Comparison of ENCODE assay signal across 11 cellular contexts in genomic region chr10:124658591-124659240, GRCh38.
DNase-seq lines count a peak whose midpoint lies in the region; ATAC-seq and TF ChIP-seq lines count a peak whose summit lies in the region.
"Had no signal": no experiment of that assay in that cellular context is flagged by ENCODE, and none has a peak within 500 bp of the region (broad histone marks: within the 10 kb centered on the region; RNA-seq: fewer than 3 reads in every experiment).

No MANE protein-coding gene starts in this region.

- no peak for TF ChIP-seq CTCF in esophagus squamous epithelium (IDR thresholded peaks at IDR 0.05)

- intact Hi-C loops in esophagus squamous epithelium (cut with DNase I), result loop anchor here (10.0 kb wide), 1 partner anchor 76 kb away; no protein-coding TSS in a partner anchor

- peaks cover 12% of the 10 kb centered on the region for H3K36me3 Mint-ChIP-seq in T-helper 1 cell treated with Interleukin-12 subunit alpha and Interleukin-12 subunit beta and Interleukin-4 antibody, amounts not matched to agents 30 μg/mL and 1 μg/mL, for 36 hours (ENCODE audit: low read depth)
- peaks cover 12% of the 10 kb centered on the region for H3K36me3 Mint-ChIP-seq in T-cell
- H3K36me3 Mint-ChIP-seq in stimulated activated effector memory CD8-positive, alpha-beta T cell treated with anti-CD3 and anti-CD28 coated beads, Interleukin-12 subunit alpha, Interleukin-12 subunit beta, amount 100 ng/mL, for 72 hours, result peaks cover 20% of the 10 kb centered on the region

- peaks cover 0 to 43% (median 0%) of the 10 kb centered on the region in 3 donors for H3K36me3 ChIP-seq in esophagus squamous epithelium

- WGBS in esophagus squamous epithelium, 2 donors, result 83 to 88% methylated on average over 3 to 12 of the region's 12 CpGs

- POLR2A ChIA-PET in T-cell (lab: Charles Lee), result interaction anchor here in 1 of 2 donors (1.3 kb wide), 1 partner anchor 59 kb away, joined by 4 read pairs; no protein-coding TSS in a partner anchor

- no peak for DNase-seq in T-helper 1 cell
- no peak for DNase-seq in T-cell
- no peak for DNase-seq in esophagus squamous epithelium (lab: John Stamatoyannopoulos, UW)
- no peak for DNase-seq in stimulated activated effector memory CD8-positive, alpha-beta T cell treated with anti-CD3 and anti-CD28 coated beads, Interleukin-12 subunit alpha, Interleukin-12 subunit beta, amount 100 ng/mL, for 72 hours (ENCODE audit: low spot score in 2 of 2)
- DNase-seq in GOT3 (lab: John Stamatoyannopoulos, UW), result no peak
- no peak for DNase-seq in UCSD-AML1 (lab: John Stamatoyannopoulos, UW; ENCODE audit: unreplicated experiment)
- DNase-seq: NCI-H2029 had no signal

- H3K4me3 ChIP-seq in esophagus squamous epithelium, result no peak overlapping the region

- H3K27ac ChIP-seq in esophagus squamous epithelium, result peak overlapping the region; percentile 4 to 55 (median 26)
- H3K27ac ChIP-seq: 22Rv1 had no signal

- H3K9me3 Mint-ChIP-seq in T-helper 1 cell treated with Interleukin-12 subunit alpha and Interleukin-12 subunit beta and Interleukin-4 antibody, amounts not matched to agents 30 μg/mL and 1 μg/mL, for 36 hours, result no peaks in the 10 kb centered on the region
- H3K9me3 Mint-ChIP-seq in T-cell, result no peaks in the 10 kb centered on the region
- H3K9me3 Mint-ChIP-seq in stimulated activated effector memory CD8-positive, alpha-beta T cell treated with anti-CD3 and anti-CD28 coated beads, Interleukin-12 subunit alpha, Interleukin-12 subunit beta, amount 100 ng/mL, for 72 hours, result no peaks in the 10 kb centered on the region
- H3K9me3 Mint-ChIP-seq: type B pancreatic cell had no signal

- ATAC-seq in T-cell (replicated peaks in 1 of 4), result peak in 1 of 4 experiments; percentile 4
- no peak for ATAC-seq in stimulated activated effector memory CD8-positive, alpha-beta T cell treated with anti-CD3 and anti-CD28 coated beads, Interleukin-12 subunit alpha, Interleukin-12 subunit beta, amount 100 ng/mL, for 72 hours
- no peak for ATAC-seq in GM21526 (IDR thresholded peaks at IDR 0.05; ENCODE audit: low FRiP score, unreplicated experiment)

- H3K27me3 Mint-ChIP-seq in T-helper 1 cell treated with Interleukin-12 subunit alpha and Interleukin-12 subunit beta and Interleukin-4 antibody, amounts not matched to agents 30 μg/mL and 1 μg/mL, for 36 hours (ENCODE audit: low read depth), result no peaks in the 10 kb centered on the region
- H3K27me3 Mint-ChIP-seq in T-cell, result no peaks in the 10 kb centered on the region
- H3K27me3 Mint-ChIP-seq: type B pancreatic cell had no signal

- no peaks in the 10 kb centered on the region for H3K27me3 ChIP-seq in esophagus squamous epithelium

- H3K27ac Mint-ChIP-seq in T-helper 1 cell treated with Interleukin-12 subunit alpha and Interleukin-12 subunit beta and Interleukin-4 antibody, amounts not matched to agents 30 μg/mL and 1 μg/mL, for 36 hours, result peak overlapping the region; percentile 39
- peak overlapping the region; percentile 92 to 96 for H3K27ac Mint-ChIP-seq in T-cell
- peak overlapping the region; percentile 91 for H3K27ac Mint-ChIP-seq in stimulated activated effector memory CD8-positive, alpha-beta T cell treated with anti-CD3 and anti-CD28 coated beads, Interleukin-12 subunit alpha, Interleukin-12 subunit beta, amount 100 ng/mL, for 72 hours
- H3K27ac Mint-ChIP-seq: type B pancreatic cell had no signal

- no peaks in the 10 kb centered on the region for H3K9me3 ChIP-seq in esophagus squamous epithelium

- H3K4me1 ChIP-seq in esophagus squamous epithelium, result peaks cover 13 to 78% (median 26%) of the 10 kb centered on the region in 3 donors

- no peak for TF ChIP-seq POLR2A in esophagus squamous epithelium (IDR thresholded peaks at IDR 0.05)

- H3K4me1 Mint-ChIP-seq in T-helper 1 cell treated with Interleukin-12 subunit alpha and Interleukin-12 subunit beta and Interleukin-4 antibody, amounts not matched to agents 30 μg/mL and 1 μg/mL, for 36 hours (ENCODE audit: low read depth), result peaks cover 48% of the 10 kb centered on the region
- H3K4me1 Mint-ChIP-seq in T-cell, result peaks cover 68 to 92% (median 80%) of the 10 kb centered on the region in 3 donors
- peaks cover 90% of the 10 kb centered on the region for H3K4me1 Mint-ChIP-seq in stimulated activated effector memory CD8-positive, alpha-beta T cell treated with anti-CD3 and anti-CD28 coated beads, Interleukin-12 subunit alpha, Interleukin-12 subunit beta, amount 100 ng/mL, for 72 hours

- H3K4me3 Mint-ChIP-seq in T-helper 1 cell treated with Interleukin-12 subunit alpha and Interleukin-12 subunit beta and Interleukin-4 antibody, amounts not matched to agents 30 μg/mL and 1 μg/mL, for 36 hours, result no peak overlapping the region
- H3K4me3 Mint-ChIP-seq in T-cell, result peak overlapping the region; percentile 21 to 54 (median 21)
- H3K4me3 Mint-ChIP-seq in stimulated activated effector memory CD8-positive, alpha-beta T cell treated with anti-CD3 and anti-CD28 coated beads, Interleukin-12 subunit alpha, Interleukin-12 subunit beta, amount 100 ng/mL, for 72 hours, result peak overlapping the region; percentile 71
- H3K4me3 Mint-ChIP-seq: type B pancreatic cell had no signal

- CTCF ChIA-PET in T-cell (lab: Charles Lee), result interaction anchor here in 1 of 2 donors (0.8 to 2.8 kb wide), 6 partner anchors 9 to 83 kb away, joined by 3 to 10 read pairs (median 4); no protein-coding TSS in a partner anchor

Comparison
In these comparisons a context has a peak if more than half of its experiments do, and no peak if none do; other contexts are left out.
1. H3K27ac Mint-ChIP-seq: peak in every context shown above with its lines; median percentile 94 in T-cell; 91 in stimulated activated effector memory CD8-positive, alpha-beta T cell treated with anti-CD3 and anti-CD28 coated beads, Interleukin-12 subunit alpha, Interleukin-12 subunit beta, amount 100 ng/mL, for 72 hours; 39 in T-helper 1 cell treated with Interleukin-12 subunit alpha and Interleukin-12 subunit beta and Interleukin-4 antibody, amounts not matched to agents 30 μg/mL and 1 μg/mL, for 36 hours.